Comparison of ENCODE assay signal across 18 cellular contexts in the genomic region with DNA sequence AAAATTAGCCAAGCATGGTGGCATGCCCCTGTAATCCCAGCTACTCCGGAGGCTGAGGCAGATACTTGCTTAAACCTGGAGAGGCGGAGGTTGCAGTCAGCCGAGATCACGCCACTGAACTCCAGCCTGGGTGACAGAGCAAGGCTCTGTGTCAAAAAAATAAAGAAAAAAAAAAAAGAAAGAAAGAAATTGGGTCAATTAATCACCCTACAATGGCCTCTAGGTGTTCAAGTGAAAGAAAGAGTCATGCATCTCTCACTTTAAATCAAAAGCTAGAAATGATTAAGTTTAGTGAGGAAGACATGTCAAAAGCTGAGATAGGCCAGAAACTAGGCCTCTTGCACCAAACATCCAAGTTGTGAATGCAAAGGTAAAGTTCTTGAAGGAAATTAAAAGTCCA.
"Had no signal": no experiment of that assay in that cellular context is flagged by ENCODE, and none has a peak within 500 bp of the region (broad histone marks: within the 10 kb centered on the region; RNA-seq: fewer than 3 reads in every experiment).

No MANE protein-coding gene starts in this region.

- H3K4me1 Mint-ChIP-seq: naive B cell had no signal

- H3K36me3 Mint-ChIP-seq: mesothelial cell of epicardium, naive B cell had no signal

- H3K27ac Mint-ChIP-seq: mesothelial cell of epicardium, naive B cell had no signal

- DNase-seq: dermis blood vessel endothelial cell; dorsolateral prefrontal cortex; effector CD4-positive, alpha-beta T cell; effector memory CD4-positive, alpha-beta T cell; foreskin keratinocyte; glutamatergic neuron; head of caudate nucleus; heart right ventricle; hippocampal formation; left cardiac atrium; left lung; left ventricle myocardium superior; lower lobe of right lung; mesenchymal stem cell; mucosa of descending colon; naive B cell had no signal

- H3K9me3 Mint-ChIP-seq: mesothelial cell of epicardium, naive B cell had no signal

- H3K4me3 Mint-ChIP-seq: mesothelial cell of epicardium, naive B cell had no signal

- ATAC-seq: foreskin keratinocyte, gastroesophageal sphincter, heart right ventricle, left cardiac atrium, left lung, left ventricle myocardium superior, lower lobe of right lung, mucosa of descending colon had no signal

- H3K27me3 Mint-ChIP-seq: naive B cell had no signal
